4 cellular contexts compared by ENCODE assay signal in genomic region chr5:16500024-16500423, GRCh38.
"Had no signal": no experiment of that assay in that cellular context is flagged by ENCODE, and none has a peak within 500 bp of the region (broad histone marks: within the 10 kb centered on the region; RNA-seq: fewer than 3 reads in every experiment).

No MANE protein-coding gene starts in this region.

- H3K4me3 Mint-ChIP-seq: GM23338, H9, IgD-negative memory B cell had no signal

- DNase-seq: H9, HCEC 1CT had no signal

- H3K27me3 Mint-ChIP-seq: IgD-negative memory B cell had no signal

- ATAC-seq: GM23338 had no signal

- H3K4me3 ChIP-seq: GM23338 had no signal

- H3K27ac Mint-ChIP-seq: GM23338, H9, IgD-negative memory B cell had no signal

- H3K4me1 Mint-ChIP-seq: GM23338, H9 had no signal
